In the genomic region with DNA sequence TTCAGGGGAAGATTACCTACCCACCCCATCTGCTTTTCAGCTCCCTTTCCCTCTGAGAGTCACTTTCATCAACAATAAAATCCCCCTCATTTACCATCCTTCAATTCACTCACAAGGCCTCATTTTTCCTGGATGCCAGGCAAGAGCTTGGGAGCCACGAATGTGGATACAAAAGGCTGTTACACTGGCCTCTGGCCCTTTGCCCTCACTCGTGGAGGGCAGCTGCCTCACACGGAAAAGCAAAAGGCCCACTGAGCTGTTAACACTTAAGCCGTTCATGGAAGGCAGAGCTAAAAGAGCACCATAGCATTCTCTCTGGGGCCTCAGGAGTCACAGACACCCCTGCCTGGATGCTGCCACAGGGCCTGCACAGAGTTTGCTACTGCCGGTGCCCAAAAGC, we compare ENCODE assay signal across 14 cellular contexts.
"Had no signal": no experiment of that assay in that cellular context is flagged by ENCODE, and none has a peak within 500 bp of the region (broad histone marks: within the 10 kb centered on the region; RNA-seq: fewer than 3 reads in every experiment).

No MANE protein-coding gene starts in this region.

- DNase-seq: activated naive CD4-positive, alpha-beta T cell treated with Interleukin-2 at 50 U/mL for 16 hours; activated naive CD8-positive, alpha-beta T cell treated with anti-CD3 and anti-CD28 coated beads for 36 hours; activated T-cell treated with anti-CD3 and anti-CD28 coated beads, Interleukin-2, amount 50 U/mL, for 24 hours; left cardiac atrium; mesenchymal stem cell; mucosa of descending colon; sigmoid colon; stimulated activated CD4-positive, alpha-beta T cell treated with anti-CD3 and anti-CD28 coated beads, Interleukin-2, amount 100 ng/mL, for 48 hours; stimulated activated CD8-positive, alpha-beta memory T cell treated with anti-CD3 and anti-CD28 coated beads, Interleukin-4, amount 100 ng/mL, for 48 hours; stimulated activated naive B cell treated with anti-CD40 and anti-IgM and Interleukin-4, amounts not matched to agents 10 μg/mL and 1 μg/mL and 100 μg/mL, for 72 hours; T-helper 9 cell; thyroid gland had no signal

- ATAC-seq: left cardiac atrium; mucosa of descending colon; pancreas; stimulated activated naive B cell treated with anti-CD40 and anti-IgM and Interleukin-4, amounts not matched to agents 10 μg/mL and 1 μg/mL and 100 μg/mL, for 72 hours; WTC11 had no signal
